ENCODE assay signal across 22 cellular contexts in the genomic region with DNA sequence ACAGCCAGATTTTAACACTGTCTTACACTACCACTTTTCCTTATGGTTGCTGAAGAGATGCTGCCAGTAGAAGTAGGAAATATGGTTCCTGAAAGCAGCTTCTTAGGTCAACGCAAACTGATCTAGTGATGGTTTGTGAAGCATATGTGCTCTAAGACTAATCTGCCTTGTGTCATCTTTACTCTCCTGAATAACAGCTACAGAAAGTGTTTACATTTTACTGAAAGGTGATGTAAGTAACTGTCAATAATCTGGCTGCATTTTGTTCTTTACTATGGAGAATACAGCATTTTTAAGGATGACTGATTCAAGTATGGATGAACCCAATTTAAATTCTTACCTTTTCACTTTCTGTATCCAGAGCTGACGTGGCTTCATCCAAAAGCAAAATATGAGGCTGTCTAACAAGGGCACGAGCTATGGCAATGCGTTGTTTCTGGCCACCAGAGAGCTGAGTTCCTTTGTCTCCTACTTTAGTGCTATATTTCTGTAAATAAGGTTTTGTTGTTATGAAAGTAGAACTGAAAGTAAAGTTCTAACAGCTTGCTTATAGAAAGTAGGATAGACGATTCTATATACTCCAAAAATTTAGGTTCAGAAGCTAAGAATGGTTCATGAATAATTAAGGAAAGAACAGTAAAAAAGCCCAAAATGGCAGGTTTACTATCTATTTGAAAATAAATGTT. TPM values are rescaled to one million over a fixed set of nuclear protein-coding genes. Genes with fewer than 3 reads are reported as not detected.
DNase-seq lines count a peak whose midpoint lies in the region; ATAC-seq lines count a peak whose summit lies in the region.
"Had no signal": no experiment of that assay in that cellular context is flagged by ENCODE, and none has a peak within 500 bp of the region (broad histone marks: within the 10 kb centered on the region; RNA-seq: fewer than 3 reads in every experiment).

No MANE protein-coding gene starts in this region.

- intact Hi-C loops in activated CD4-positive, alpha-beta T cell treated with anti-CD3 and anti-CD28 coated beads for 36 hours (cut with DNase I, micrococcal nuclease) = loop anchor here (1.0 to 10.0 kb wide), 5 partner anchors 117 to 659 kb away; no protein-coding TSS in a partner anchor

- no peak overlapping the region for H3K27ac Mint-ChIP-seq in activated CD4-positive, alpha-beta T cell treated with anti-CD3 and anti-CD28 coated beads for 36 hours
- H3K27ac Mint-ChIP-seq: activated CD8-positive, alpha-beta T cell treated with anti-CD3 and anti-CD28 coated beads for 36 hours; activated naive CD8-positive, alpha-beta T cell treated with anti-CD3 and anti-CD28 coated beads, Interleukin-2, amount 50 U/mL, for 24 hours; H9; nephron had no signal

- no peaks in the 10 kb centered on the region for H3K27me3 Mint-ChIP-seq in activated CD4-positive, alpha-beta T cell treated with anti-CD3 and anti-CD28 coated beads for 36 hours
- H3K27me3 Mint-ChIP-seq: activated CD8-positive, alpha-beta T cell treated with anti-CD3 and anti-CD28 coated beads for 36 hours; activated naive CD8-positive, alpha-beta T cell treated with anti-CD3 and anti-CD28 coated beads, Interleukin-2, amount 50 U/mL, for 24 hours had no signal

- CTCF ChIA-PET in activated CD4-positive, alpha-beta T cell treated with anti-CD3 and anti-CD28 coated beads for 36 hours (lab: Charles Lee) = interaction anchor here (0.6 to 1.9 kb wide), 12 partner anchors 10 to 664 kb away, joined by 3 to 14 read pairs (median 3); a partner anchor contains a TSS

- no peak overlapping the region for H3K4me3 Mint-ChIP-seq in activated CD4-positive, alpha-beta T cell treated with anti-CD3 and anti-CD28 coated beads for 36 hours
- H3K4me3 Mint-ChIP-seq: activated CD8-positive, alpha-beta T cell treated with anti-CD3 and anti-CD28 coated beads for 36 hours; activated naive CD8-positive, alpha-beta T cell treated with anti-CD3 and anti-CD28 coated beads, Interleukin-2, amount 50 U/mL, for 24 hours; H9; nephron; stimulated activated effector memory CD8-positive, alpha-beta T cell treated with anti-CD3 and anti-CD28 coated beads, Interleukin-12 subunit alpha, Interleukin-12 subunit beta, amount 100 ng/mL, for 72 hours had no signal

- POLR2A ChIA-PET in activated CD4-positive, alpha-beta T cell treated with anti-CD3 and anti-CD28 coated beads for 36 hours (lab: Charles Lee) = no interaction called here

- H3K9me3 Mint-ChIP-seq in activated CD4-positive, alpha-beta T cell treated with anti-CD3 and anti-CD28 coated beads for 36 hours (ENCODE audit: low read depth) = no peaks in the 10 kb centered on the region
- H3K9me3 Mint-ChIP-seq: activated CD8-positive, alpha-beta T cell treated with anti-CD3 and anti-CD28 coated beads for 36 hours; activated naive CD8-positive, alpha-beta T cell treated with anti-CD3 and anti-CD28 coated beads, Interleukin-2, amount 50 U/mL, for 24 hours; H9; nephron; stimulated activated effector memory CD8-positive, alpha-beta T cell treated with anti-CD3 and anti-CD28 coated beads, Interleukin-12 subunit alpha, Interleukin-12 subunit beta, amount 100 ng/mL, for 72 hours had no signal

- ATAC-seq in GM18868 (IDR thresholded peaks at IDR 0.05; ENCODE audit: unreplicated experiment) = peak; percentile 30
- peak; percentile 65 for ATAC-seq in GM21515 (IDR thresholded peaks at IDR 0.05; ENCODE audit: unreplicated experiment)
- peak; percentile 37 for ATAC-seq in HG03378 (IDR thresholded peaks at IDR 0.05; ENCODE audit: unreplicated experiment)
- no peak for ATAC-seq in activated CD4-positive, alpha-beta T cell treated with anti-CD3 and anti-CD28 coated beads for 36 hours
- ATAC-seq: activated CD8-positive, alpha-beta T cell treated with anti-CD3 and anti-CD28 coated beads for 36 hours; activated naive CD8-positive, alpha-beta T cell treated with anti-CD3 and anti-CD28 coated beads, Interleukin-2, amount 50 U/mL, for 24 hours; esophagus mucosa; lower lobe of right lung; stimulated activated effector memory CD8-positive, alpha-beta T cell treated with anti-CD3 and anti-CD28 coated beads, Interleukin-12 subunit alpha, Interleukin-12 subunit beta, amount 100 ng/mL, for 72 hours had no signal

- H3K27ac ChIP-seq in epithelial cell of prostate = peak overlapping the region; percentile 30
- H3K27ac ChIP-seq: HL-60, lower lobe of right lung, Peyer's patch, spleen, tibial nerve had no signal

- DNase-seq in epithelial cell of prostate (ENCODE audit: low read depth, low spot score) = no peak
- no peak for DNase-seq in superior temporal gyrus (ENCODE audit: extremely low spot score)
- DNase-seq in medulla oblongata (ENCODE audit: extremely low spot score) = no peak
- DNase-seq in MV-4-11 (lab: John Stamatoyannopoulos, UW) = no peak
- no peak for DNase-seq in activated CD4-positive, alpha-beta T cell treated with anti-CD3 and anti-CD28 coated beads for 36 hours
- DNase-seq: activated CD8-positive, alpha-beta T cell treated with anti-CD3 and anti-CD28 coated beads for 36 hours; activated naive CD8-positive, alpha-beta T cell treated with anti-CD3 and anti-CD28 coated beads, Interleukin-2, amount 50 U/mL, for 24 hours; H9; lower lobe of right lung; NCI-H1436; NCI-H446 treated with DMSO at 0.1 percent for 48 hours; Peyer's patch; spleen had no signal

- no peaks in the 10 kb centered on the region for H3K4me1 Mint-ChIP-seq in activated CD4-positive, alpha-beta T cell treated with anti-CD3 and anti-CD28 coated beads for 36 hours

- H3K36me3 Mint-ChIP-seq in activated CD4-positive, alpha-beta T cell treated with anti-CD3 and anti-CD28 coated beads for 36 hours (ENCODE audit: low read depth) = peaks cover 4% of the 10 kb centered on the region

RNA-seq across cellular contexts. Expression of a gene that starts 30.2 kb away (rescaled TPM):
- total RNA-seq in activated CD4-positive, alpha-beta T cell treated with anti-CD3 and anti-CD28 coated beads for 36 hours = under 1 TPM in 1 of 2 experiments, not detected in 1; 0.39 TPM
- total RNA-seq: bronchial epithelial cell, lower lobe of right lung had no signal
